ENCODE assay signal across 1 cellular context in the genomic region with DNA sequence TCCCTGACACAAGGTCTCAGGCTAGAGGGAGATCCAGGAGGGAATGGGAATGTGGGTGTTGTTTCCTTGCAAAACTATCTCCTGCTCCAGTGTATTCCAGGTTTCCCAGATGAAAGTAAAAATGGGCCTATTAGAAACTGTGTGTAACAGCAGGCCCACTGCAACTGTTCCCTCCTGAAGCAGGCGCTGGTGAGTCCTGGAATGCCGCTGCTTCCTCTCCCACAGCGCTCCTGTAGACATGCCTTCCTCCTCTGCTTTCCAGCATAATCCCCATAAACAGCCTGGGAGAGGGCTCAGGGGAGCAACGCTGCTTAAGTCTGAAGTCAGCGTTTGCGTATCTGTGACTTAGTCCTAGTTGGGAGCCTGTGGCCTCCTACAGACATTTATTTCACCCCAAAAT.
TF ChIP-seq lines count a peak whose summit lies in the region.

No MANE protein-coding gene starts in this region.

TF ChIP-seq in H1, 55 proteins besides CTCF, POLR2A, EP300 and RAD21:
- TF ChIP-seq CBX8 (IDR thresholded peaks at IDR 0.05; ENCODE audit: borderline replicate concordance, low read depth, low read length) (no peak), TEAD4 (IDR thresholded peaks at IDR 0.05; ENCODE audit: low read depth, low read length) (peak; percentile 97), SAP30 (IDR thresholded peaks at IDR 0.05; ENCODE audit: insufficient read depth, insufficient replicate concordance, low read length) (no peak)
